Comparison of ENCODE assay signal across 8 cellular contexts in genomic region chr5:55172937-55173695, GRCh38. TPM values are rescaled to one million over a fixed set of nuclear protein-coding genes. Genes with fewer than 3 reads are reported as not detected.
DNase-seq lines count a peak whose midpoint lies in the region; ATAC-seq and TF ChIP-seq lines count a peak whose summit lies in the region.

CDC20B (minus strand) TSS chr5:55173177; CDS start chr5:55173000, 177 bp downstream.

- H3K9me3 ChIP-seq in right lobe of liver: no peaks in the 10 kb centered on the region

- TF ChIP-seq CTCF in right lobe of liver (IDR thresholded peaks at IDR 0.05): no peak

- DNase-seq in ACHN (peak; percentile 77), NCI-H2227 treated with DMSO at 0.1 percent for 48 hours (lab: John Stamatoyannopoulos, UW) (peak; percentile 56), dedifferentiated amniotic fluid mesenchymal stem cell (ENCODE audit: extremely low spot score) (peak; percentile 46), right lobe of liver (peak; percentile 75 to 83 (median 79))
- peak; percentile 72 to 76 for DNase-seq in activated CD4-positive, alpha-beta T cell treated with anti-CD3 and anti-CD28 coated beads for 4 hours
- peak; percentile 74 to 82 for DNase-seq in stimulated activated CD4-positive, alpha-beta T cell treated with anti-CD3 and anti-CD28 coated beads, Interleukin-4, amount 100 ng/mL, for 4 hours

- peaks cover 4 to 24% of the 10 kb centered on the region in 2 donors for H3K27me3 ChIP-seq in right lobe of liver

- no peaks in the 10 kb centered on the region for H3K36me3 ChIP-seq in right lobe of liver

- TF ChIP-seq POLR2A in right lobe of liver (IDR thresholded peaks at IDR 0.05): no peak

- WGBS in right lobe of liver (ENCODE audit: insufficient coverage, low coverage, low lambda C conversion rate, missing lambda C conversion rate): under 1% methylated on average over 27 of the region's 69 CpGs

- H3K4me1 ChIP-seq in right lobe of liver: peaks cover 0 to 28% (median 11%) of the 10 kb centered on the region in 4 donors

- ATAC-seq in GM18909 (IDR thresholded peaks at IDR 0.05; ENCODE audit: poor library complexity, unreplicated experiment): peak; percentile 93
- ATAC-seq in HG03139 (IDR thresholded peaks at IDR 0.05; ENCODE audit: unreplicated experiment): peak; percentile 88
- ATAC-seq in right lobe of liver: peak; percentile 90 to 94 (median 91)

- intact Hi-C loops in right lobe of liver (cut with DNase I): no loop called here

- in situ Hi-C loops in ACHN (cut with HindIII; ENCODE audit: low pct_ligation_motif_present, low pct_unique_long_range_greater_than_20kb, low sequenced_read_pairs): no loop called here

- no peak within 1 kb of the TSS for H3K27ac ChIP-seq in right lobe of liver

- peak within 1 kb of the TSS; percentile 38 to 52 (median 42) for H3K4me3 ChIP-seq in right lobe of liver

RNA-seq across cellular contexts. Expression of gene CDC20B, which starts in this region (rescaled TPM):
- total RNA-seq in right lobe of liver: not detected

Comparison
In these comparisons a context has a peak if more than half of its experiments do, and no peak if none do; other contexts are left out.
1. Peak in DNase-seq, ATAC-seq and H3K4me3 ChIP-seq in right lobe of liver; RNA of the gene not detected or under 1 TPM.